In the genomic region with DNA sequence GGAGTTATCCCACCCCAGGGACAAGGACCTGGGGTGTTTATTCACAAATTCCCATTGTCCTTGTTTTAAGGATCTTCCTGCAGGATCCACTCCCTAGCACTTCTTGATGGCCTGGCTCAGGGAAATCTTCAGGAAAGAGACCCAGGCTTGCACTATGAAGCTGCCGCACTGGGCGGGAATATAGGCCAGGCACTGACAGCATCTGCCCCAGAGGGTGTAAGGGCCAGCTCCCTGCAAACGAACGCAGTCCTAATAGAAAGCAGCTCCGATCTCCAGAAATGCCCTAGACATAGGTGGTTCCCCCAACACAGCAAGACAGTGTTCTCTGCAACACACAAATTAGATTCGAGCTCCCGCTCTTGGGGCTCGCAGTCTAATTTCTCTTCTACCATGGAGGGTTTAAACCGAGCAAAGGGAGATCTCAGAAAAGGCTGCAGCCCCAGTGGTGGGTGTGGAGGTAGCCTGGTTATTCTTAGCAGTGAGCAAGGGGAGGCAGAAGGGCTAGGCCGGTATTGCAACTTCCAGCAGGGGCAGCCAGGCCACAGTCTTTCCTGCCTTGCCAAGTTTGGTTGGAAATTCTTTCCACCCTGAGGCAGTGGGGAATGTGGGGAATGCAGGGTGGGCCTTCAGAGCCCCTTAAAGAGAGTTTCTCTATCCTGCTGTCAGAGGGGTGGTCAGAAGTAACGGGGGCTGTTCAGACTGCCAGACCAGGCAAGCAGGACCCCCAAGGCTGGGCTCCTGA, we compare ENCODE assay signal across 16 cellular contexts. TPM values are rescaled to one million over a fixed set of nuclear protein-coding genes. Genes with fewer than 3 reads are reported as not detected.
A peak's percentile ranks its signal among the peaks of the same experiment; 100 is the strongest.
DNase-seq lines count a peak whose midpoint lies in the region; ATAC-seq and TF ChIP-seq lines count a peak whose summit lies in the region.
"Had no signal": no experiment of that assay in that cellular context is flagged by ENCODE, and none has a peak within 500 bp of the region (broad histone marks: within the 10 kb centered on the region; RNA-seq: fewer than 3 reads in every experiment).

No MANE protein-coding gene starts in this region.

- WGBS in esophagus muscularis mucosa, result 45% methylated on average over 5 of the region's 11 CpGs
- WGBS in transverse colon (ENCODE audit: low coverage in 1 of 2), 2 donors, result 73% methylated on average over 11 of the region's 11 CpGs; no CpG with 5 or more reads in 1 of the 2 donors

- H3K4me3 ChIP-seq in RWPE2 (ENCODE audit: severe bottlenecking) (no peak overlapping the region), esophagus muscularis mucosa (no peak overlapping the region), muscle layer of colon (ENCODE audit: low read depth in 1 of 2, low read length in 2 of 2) (peak overlapping the region in 1 of 2 donors; percentile 11), transverse colon (no peak overlapping the region)
- H3K4me3 ChIP-seq: GM12878 had no signal

- intact Hi-C loops in esophagus muscularis mucosa (cut with DNase I) (no loop called here), transverse colon (cut with DNase I; ENCODE audit: low total_unique reads) (no loop called here)

- TF ChIP-seq POLR2A in esophagus muscularis mucosa (IDR thresholded peaks at IDR 0.05; ENCODE audit: low read depth) (no peak), transverse colon (IDR thresholded peaks at IDR 0.05) (no peak)

- DNase-seq in RWPE2 (ENCODE audit: low spot score), result no peak
- no peak for DNase-seq in esophagus muscularis mucosa (ENCODE audit: extremely low spot score)
- no peak for DNase-seq in transverse colon
- no peak for DNase-seq in NCI-H446 treated with DMSO at 0.1 percent for 48 hours (lab: John Stamatoyannopoulos, UW)
- DNase-seq in NCI-H345 (lab: John Stamatoyannopoulos, UW), result no peak
- DNase-seq in kidney tubule cell (ENCODE audit: low spot score), result no peak
- DNase-seq: activated CD8-positive, alpha-beta memory T cell treated with anti-CD3 and anti-CD28 coated beads, Interleukin-2, amount 10 ng/mL, durations not matched to agents 7 days and 5 days; activated naive CD4-positive, alpha-beta T cell treated with anti-CD3 and anti-CD28 coated beads, Interleukin-2, amount 50 U/mL, for 16 hours; central memory CD4-positive, alpha-beta T cell; glutamatergic neuron; MM.1S; NCI-H2081 had no signal

- no peak for TF ChIP-seq CTCF in RWPE2 (IDR thresholded peaks at IDR 0.05; ENCODE audit: poor library complexity, severe bottlenecking)
- peak in 2 of 3 experiments; percentile 24 to 30 for TF ChIP-seq CTCF in esophagus muscularis mucosa (IDR thresholded peaks at IDR 0.05)
- no peak for TF ChIP-seq CTCF in transverse colon (IDR thresholded peaks at IDR 0.05)

- no peaks in the 10 kb centered on the region for H3K9me3 ChIP-seq in RWPE2 (ENCODE audit: severe bottlenecking)
- no peaks in the 10 kb centered on the region for H3K9me3 ChIP-seq in esophagus muscularis mucosa
- no peaks in the 10 kb centered on the region for H3K9me3 ChIP-seq in muscle layer of colon (ENCODE audit: low read length)
- no peaks in the 10 kb centered on the region for H3K9me3 ChIP-seq in transverse colon

- peak; percentile 45; the same call in 2 of the 3 replicates for ATAC-seq in RWPE2 (ENCODE audit: low read depth)
- ATAC-seq: activated CD8-positive, alpha-beta memory T cell treated with anti-CD3 and anti-CD28 coated beads, Interleukin-2, amount 10 ng/mL, durations not matched to agents 7 days and 5 days; GM12878 had no signal

- H3K27me3 ChIP-seq in RWPE2 (ENCODE audit: insufficient read depth, poor library complexity, severe bottlenecking) (no peaks in the 10 kb centered on the region), esophagus muscularis mucosa (no peaks in the 10 kb centered on the region), muscle layer of colon (ENCODE audit: control insufficient read depth in 1 of 2, insufficient read depth in 2 of 2, low read length in 2 of 2) (no peaks in the 10 kb centered on the region), transverse colon (no peaks in the 10 kb centered on the region)

- H3K4me1 ChIP-seq in RWPE2 (ENCODE audit: insufficient read depth, poor library complexity, severe bottlenecking) (no peaks in the 10 kb centered on the region), esophagus muscularis mucosa (peaks cover 16 to 62% (median 57%) of the 10 kb centered on the region in 4 donors), muscle layer of colon (ENCODE audit: insufficient read depth, low read length) (peaks cover 48% of the 10 kb centered on the region), transverse colon (no peaks in the 10 kb centered on the region)
- H3K4me1 ChIP-seq: parathyroid adenoma had no signal

- in situ Hi-C loops in transverse colon (cut with MboI; ENCODE audit: low pct_ligation_motif_present in 1 of 4, low pct_unique_long_range_greater_than_20kb in 1 of 4, low sequenced_read_pairs in 3 of 4), result no loop called here

- H3K27ac ChIP-seq in RWPE2 (ENCODE audit: poor library complexity, severe bottlenecking) (no peak overlapping the region), esophagus muscularis mucosa (replicated peaks in 1 of 4) (peak overlapping the region; percentile 80 to 86 (median 85)), muscle layer of colon (ENCODE audit: low read depth, low read length) (peak overlapping the region; percentile 57), transverse colon (peak overlapping the region in 3 of 4 donors; percentile 15 to 74 (median 54))
- H3K27ac ChIP-seq: parathyroid adenoma had no signal

- no peak for TF ChIP-seq EP300 in esophagus muscularis mucosa (IDR thresholded peaks at IDR 0.05)
- TF ChIP-seq EP300 in transverse colon (IDR thresholded peaks at IDR 0.05; ENCODE audit: low read depth), result no peak

- no peaks in the 10 kb centered on the region for H3K36me3 ChIP-seq in RWPE2 (ENCODE audit: low read depth)
- no peaks in the 10 kb centered on the region for H3K36me3 ChIP-seq in esophagus muscularis mucosa
- no peaks in the 10 kb centered on the region for H3K36me3 ChIP-seq in muscle layer of colon (ENCODE audit: insufficient read depth, low read length)
- H3K36me3 ChIP-seq in transverse colon, result no peaks in the 10 kb centered on the region

- no peak overlapping the region for H3K9ac ChIP-seq in muscle layer of colon (ENCODE audit: low read length)
- H3K9ac ChIP-seq: parathyroid adenoma had no signal

RNA-seq across cellular contexts. Expression of a gene that starts 16.1 kb away (rescaled TPM):
- total RNA-seq in esophagus muscularis mucosa (10 to 100 TPM; 24.7 to 47.9 (median 30.4) TPM), transverse colon (10 to 100 TPM in 1 of 4 donors, 1 to 10 TPM in 1, under 1 TPM in 1, not detected in 1; 0.16 to 46.6 (median 1.1) TPM)
- total RNA-seq: activated CD8-positive, alpha-beta memory T cell treated with anti-CD3 and anti-CD28 coated beads, Interleukin-2, amount 10 ng/mL, durations not matched to agents 7 days and 5 days; GM12878; lung microvascular endothelial cell had no signal

Comparison
In these comparisons a context has a peak if more than half of its experiments do, and no peak if none do; other contexts are left out.
1. CTCF ChIP-seq: peak in esophagus muscularis mucosa (2 of 3); none in RWPE2 (single experiment) and transverse colon (0 of 5).